ENCODE assay signal across 21 cellular contexts in the genomic region with DNA sequence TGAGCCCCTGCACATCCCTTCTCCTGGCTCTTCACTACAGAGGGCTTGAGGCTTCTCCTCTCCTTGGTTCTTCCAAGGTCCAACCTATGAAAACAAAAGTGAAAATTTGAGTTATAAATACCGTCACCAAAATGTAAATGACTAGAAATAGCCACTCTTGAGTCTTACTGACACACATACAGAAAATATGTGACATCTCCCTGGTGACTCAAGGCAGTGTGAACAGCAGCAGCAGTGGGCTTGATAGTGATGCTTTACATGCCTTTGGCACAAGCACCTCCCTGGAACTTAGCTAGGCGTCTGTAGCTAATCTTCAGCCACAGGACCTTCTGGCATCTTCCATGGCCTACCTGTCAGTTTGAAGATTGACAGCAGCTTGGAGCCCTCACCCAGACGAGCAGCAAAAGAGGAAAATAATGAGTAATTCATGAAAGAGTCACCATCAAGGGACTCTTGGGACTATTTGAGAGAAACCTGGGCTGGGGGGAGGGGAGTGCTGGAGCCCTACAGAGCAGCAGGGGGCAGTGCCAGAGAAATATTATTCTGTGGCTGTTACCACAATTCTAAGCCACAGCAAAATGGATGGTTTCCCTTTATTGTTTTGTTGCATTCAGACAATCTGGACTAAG.
DNase-seq lines count a peak whose midpoint lies in the region; ATAC-seq, FAIRE-seq and TF ChIP-seq lines count a peak whose summit lies in the region.
"Had no signal": no experiment of that assay in that cellular context is flagged by ENCODE, and none has a peak within 500 bp of the region (broad histone marks: within the 10 kb centered on the region; RNA-seq: fewer than 3 reads in every experiment).

No MANE protein-coding gene starts in this region.

- H3K27ac ChIP-seq in GM12878 (ENCODE audit: control insufficient read depth, insufficient read depth) = no peak overlapping the region
- no peak overlapping the region for H3K27ac ChIP-seq in lower lobe of right lung
- H3K27ac ChIP-seq: BLaER1 treated with 17β-estradiol and CSF1 and Interleukin-3, amounts not matched to agents 10 nM and 100 nM; gastrocnemius medialis; upper lobe of left lung had no signal

- H3K36me3 Mint-ChIP-seq in activated CD4-positive, alpha-beta T cell treated with anti-CD3 and anti-CD28 coated beads, Interleukin-2, amount 10 ng/mL, durations not matched to agents 7 days and 5 days (ENCODE audit: low read depth) = no peaks in the 10 kb centered on the region
- H3K36me3 Mint-ChIP-seq: stimulated activated memory B cell treated with anti-CD40 and anti-IgM and Interleukin-4, amounts not matched to agents 10 μg/mL and 1 μg/mL and 100 μg/mL, for 72 hours had no signal

- no peak overlapping the region for H3K27ac Mint-ChIP-seq in activated CD4-positive, alpha-beta T cell treated with anti-CD3 and anti-CD28 coated beads, Interleukin-2, amount 10 ng/mL, durations not matched to agents 7 days and 5 days
- H3K27ac Mint-ChIP-seq: progenitor cell of endocrine pancreas; stimulated activated memory B cell treated with anti-CD40 and anti-IgM and Interleukin-4, amounts not matched to agents 10 μg/mL and 1 μg/mL and 100 μg/mL, for 72 hours had no signal

- no peaks in the 10 kb centered on the region for H3K9me3 ChIP-seq in GM12878 (replicated peaks; ENCODE audit: control insufficient read depth, insufficient read depth, low read length)
- no peaks in the 10 kb centered on the region for H3K9me3 ChIP-seq in lower lobe of right lung
- H3K9me3 ChIP-seq: gastrocnemius medialis, upper lobe of left lung had no signal

- BruUV-seq in GM12878 (replicated peaks; lab: Mats Ljungman, UMichigan) = no TSS peak

- TF ChIP-seq POLR2A in GM12878 (IDR thresholded peaks at IDR 0.05; ENCODE audit: low read depth, low read length) = no peak

- POLR2A ChIA-PET in activated CD4-positive, alpha-beta T cell treated with anti-CD3 and anti-CD28 coated beads, Interleukin-2, amount 10 ng/mL, durations not matched to agents 7 days and 5 days (lab: Charles Lee) = no interaction called here
- POLR2A ChIA-PET in GM12878 (lab: Charles Lee) = no interaction called here

- no peak overlapping the region for H2AFZ ChIP-seq in GM12878 (ENCODE audit: control insufficient read depth, low read depth, low read length)

- TF ChIP-seq CTCF in GM12878 (IDR thresholded peaks at IDR 0.05 in 2 of 3, conservative IDR thresholded peaks at IDR 0.05 in 1 of 3; ENCODE audit: control insufficient read depth in 2 of 3, extremely low read depth in 1 of 3, insufficient read depth in 1 of 3, low read depth in 3 of 3, low read length in 3 of 3) (no peak), lower lobe of right lung (IDR thresholded peaks at IDR 0.05) (no peak)

- no peaks in the 10 kb centered on the region for H4K20me1 ChIP-seq in GM12878 (ENCODE audit: control insufficient read depth, insufficient read depth)
- H4K20me1 ChIP-seq: BLaER1 treated with 17β-estradiol and CSF1 and Interleukin-3, amounts not matched to agents 10 nM and 100 nM had no signal

- H3K79me2 ChIP-seq in GM12878 (ENCODE audit: control insufficient read depth, insufficient read depth, low read length) = no peaks in the 10 kb centered on the region

- H3K4me1 Mint-ChIP-seq in activated CD4-positive, alpha-beta T cell treated with anti-CD3 and anti-CD28 coated beads, Interleukin-2, amount 10 ng/mL, durations not matched to agents 7 days and 5 days = peaks cover 21% of the 10 kb centered on the region

- CTCF ChIA-PET in activated CD4-positive, alpha-beta T cell treated with anti-CD3 and anti-CD28 coated beads, Interleukin-2, amount 10 ng/mL, durations not matched to agents 7 days and 5 days (lab: Charles Lee) = no interaction called here
- CTCF ChIA-PET in GM12878 (lab: Yijun Ruan, JAX) = interaction anchor here (0.6 to 3.2 kb wide), 3 partner anchors 56 to 219 kb away, joined by 3 to 17 read pairs (median 3); no protein-coding TSS in a partner anchor

- intact Hi-C loops in GM12878 (cut with micrococcal nuclease; ENCODE audit: unreplicated experiment) = no loop called here
- intact Hi-C loops in lower lobe of right lung (cut with DNase I) = no loop called here

- H3K4me3 ChIP-seq in GM12878 (no peak overlapping the region), lower lobe of right lung (no peak overlapping the region), H7 (ENCODE audit: insufficient read depth, low read depth, low read length) (no peak overlapping the region)
- H3K4me3 ChIP-seq: BLaER1 treated with 17β-estradiol and CSF1 and Interleukin-3, amounts not matched to agents 10 nM and 100 nM; gastrocnemius medialis; upper lobe of left lung had no signal

- whole genome bisulfite sequencing in GM12878 (ENCODE audit: insufficient coverage, insufficient replicate concordance, low lambda C conversion rate, missing lambda C conversion rate) = 7% methylated on average over 3 of the region's 3 CpGs

- H3K27me3 ChIP-seq in GM12878 (replicated peaks in 1 of 2; ENCODE audit: control insufficient read depth in 2 of 2, insufficient read depth in 2 of 2, low read length in 1 of 2) = no peaks in the 10 kb centered on the region; a peak in 1 of 4 replicates
- no peaks in the 10 kb centered on the region for H3K27me3 ChIP-seq in lower lobe of right lung (ENCODE audit: low read depth)
- H3K27me3 ChIP-seq in H7 (ENCODE audit: control insufficient read depth, insufficient read depth, low read length) = no peaks in the 10 kb centered on the region
- H3K27me3 ChIP-seq: BLaER1 treated with 17β-estradiol and CSF1 and Interleukin-3, amounts not matched to agents 10 nM and 100 nM; gastrocnemius medialis; upper lobe of left lung had no signal

- H3K4me1 ChIP-seq in GM12878 (ENCODE audit: control insufficient read depth, insufficient read depth, low read length) (peaks cover 5% of the 10 kb centered on the region), lower lobe of right lung (no peaks in the 10 kb centered on the region)
- H3K4me1 ChIP-seq: gastrocnemius medialis, upper lobe of left lung had no signal

- DNase-seq in activated CD4-positive, alpha-beta T cell treated with anti-CD3 and anti-CD28 coated beads for 48 hours = peak; percentile 23
- no peak for DNase-seq in activated CD4-positive, alpha-beta T cell treated with anti-CD3 and anti-CD28 coated beads, Interleukin-2, amount 10 ng/mL, durations not matched to agents 7 days and 5 days
- DNase-seq in GM12878 (ENCODE audit: low read depth, low spot score) = no peak
- no peak for DNase-seq in stimulated activated naive CD8-positive, alpha-beta T cell treated with anti-CD3 and anti-CD28 coated beads, Interleukin-15, Interleukin-2, amounts not matched to agents 100 U/mL and 50 U/mL, for 24 hours
- DNase-seq in lower lobe of right lung = no peak
- no peak for DNase-seq in H7
- DNase-seq in NCI-H510A (lab: John Stamatoyannopoulos, UW) = no peak
- DNase-seq: activated CD4-positive, alpha-beta T cell treated with anti-CD3 and anti-CD28 coated beads, Interleukin-2, amount 50 U/mL, for 4 hours; amniotic stem cell; gastrocnemius medialis; HCEC 1CT; NCI-H2081 treated with DMSO at 0.1 percent for 48 hours; NCI-H526; small intestine; T-helper 9 cell; upper lobe of left lung had no signal

- TF ChIP-seq EP300 in GM12878 (IDR thresholded peaks at IDR 0.05; ENCODE audit: borderline replicate concordance in 1 of 2, control insufficient read depth in 1 of 2, low read depth in 2 of 2, low read length in 2 of 2) = no peak

- no peaks in the 10 kb centered on the region for H3K9me3 Mint-ChIP-seq in activated CD4-positive, alpha-beta T cell treated with anti-CD3 and anti-CD28 coated beads, Interleukin-2, amount 10 ng/mL, durations not matched to agents 7 days and 5 days
- H3K9me3 Mint-ChIP-seq: stimulated activated memory B cell treated with anti-CD40 and anti-IgM and Interleukin-4, amounts not matched to agents 10 μg/mL and 1 μg/mL and 100 μg/mL, for 72 hours had no signal

- no peak for FAIRE-seq in GM12878 (lab: Jason Lieb, UNC)
- FAIRE-seq: endothelial cell of umbilical vein, small intestine had no signal

- no peak overlapping the region for H3K4me3 Mint-ChIP-seq in activated CD4-positive, alpha-beta T cell treated with anti-CD3 and anti-CD28 coated beads, Interleukin-2, amount 10 ng/mL, durations not matched to agents 7 days and 5 days
- H3K4me3 Mint-ChIP-seq: stimulated activated memory B cell treated with anti-CD40 and anti-IgM and Interleukin-4, amounts not matched to agents 10 μg/mL and 1 μg/mL and 100 μg/mL, for 72 hours had no signal

- H3K27me3 Mint-ChIP-seq in activated CD4-positive, alpha-beta T cell treated with anti-CD3 and anti-CD28 coated beads, Interleukin-2, amount 10 ng/mL, durations not matched to agents 7 days and 5 days = peaks cover 16% of the 10 kb centered on the region

- no peak for TF ChIP-seq RAD21 in GM12878 (IDR thresholded peaks at IDR 0.05; ENCODE audit: insufficient read depth, low read depth, low read length)

- no peak overlapping the region; the same call in 1 of the 2 replicates for H3K4me2 ChIP-seq in GM12878 (ENCODE audit: control insufficient read depth, insufficient read depth)

- SMC1A ChIA-PET in GM12878 (lab: Charles Lee; ENCODE audit: uncharacterized antibody, unreplicated experiment) = interaction anchor here (1.2 kb wide), 1 partner anchor 24 kb away, joined by 3 read pairs; no protein-coding TSS in a partner anchor

- in situ Hi-C loops in GM12878 (cut with MboI) = no loop called here

- ATAC-seq in HG03378 (IDR thresholded peaks at IDR 0.05; ENCODE audit: unreplicated experiment) = peak; percentile 54
- ATAC-seq in GM12878 = peak; percentile 47
- peak; percentile 22 for ATAC-seq in stimulated activated naive CD8-positive, alpha-beta T cell treated with anti-CD3 and anti-CD28 coated beads, Interleukin-15, Interleukin-2, amounts not matched to agents 100 U/mL and 50 U/mL, for 24 hours
- no peak for ATAC-seq in lower lobe of right lung
- ATAC-seq: gastrocnemius medialis; stimulated activated memory B cell treated with anti-CD40 and anti-IgM and Interleukin-4, amounts not matched to agents 10 μg/mL and 1 μg/mL and 100 μg/mL, for 72 hours had no signal

- H3K9ac ChIP-seq in GM12878 (ENCODE audit: control insufficient read depth, insufficient read depth, low read length) = no peak overlapping the region
- H3K9ac ChIP-seq: BLaER1 treated with 17β-estradiol and CSF1 and Interleukin-3, amounts not matched to agents 10 nM and 100 nM had no signal

- RAD21 ChIA-PET in GM12878 (lab: Charles Lee; ENCODE audit: unreplicated experiment) = no interaction called here

- no peaks in the 10 kb centered on the region for H3K36me3 ChIP-seq in GM12878 (ENCODE audit: control insufficient read depth in 2 of 2, insufficient read depth in 2 of 2, low read length in 1 of 2)
- H3K36me3 ChIP-seq in lower lobe of right lung = no peaks in the 10 kb centered on the region
- no peaks in the 10 kb centered on the region for H3K36me3 ChIP-seq in H7 (replicated peaks; ENCODE audit: control insufficient read depth, insufficient read depth, low read length)
- H3K36me3 ChIP-seq: BLaER1 treated with 17β-estradiol and CSF1 and Interleukin-3, amounts not matched to agents 10 nM and 100 nM; gastrocnemius medialis; upper lobe of left lung had no signal

TF ChIP-seq in GM12878, 131 proteins besides CTCF, POLR2A, EP300 and RAD21 (continues in another document):
- no peak for TF ChIP-seq EZH2 (IDR thresholded peaks at IDR 0.05; ENCODE audit: borderline replicate concordance, control insufficient read depth, low read depth, low read length)
- no peak for TF ChIP-seq BACH1 (IDR thresholded peaks at IDR 0.05; ENCODE audit: borderline replicate concordance)
- TF ChIP-seq SMAD5 (IDR thresholded peaks at IDR 0.05; ENCODE audit: low read depth) = no peak

Comparison
In these comparisons a context has a peak if more than half of its experiments do, and no peak if none do; other contexts are left out.
1. ATAC-seq: peak in HG03378 (single experiment), GM12878 (single experiment) and stimulated activated naive CD8-positive, alpha-beta T cell treated with anti-CD3 and anti-CD28 coated beads, Interleukin-15, Interleukin-2, amounts not matched to agents 100 U/mL and 50 U/mL, for 24 hours (single experiment); none in lower lobe of right lung (0 of 2).